Comparison of ENCODE assay signal across 8 cellular contexts in the genomic region with DNA sequence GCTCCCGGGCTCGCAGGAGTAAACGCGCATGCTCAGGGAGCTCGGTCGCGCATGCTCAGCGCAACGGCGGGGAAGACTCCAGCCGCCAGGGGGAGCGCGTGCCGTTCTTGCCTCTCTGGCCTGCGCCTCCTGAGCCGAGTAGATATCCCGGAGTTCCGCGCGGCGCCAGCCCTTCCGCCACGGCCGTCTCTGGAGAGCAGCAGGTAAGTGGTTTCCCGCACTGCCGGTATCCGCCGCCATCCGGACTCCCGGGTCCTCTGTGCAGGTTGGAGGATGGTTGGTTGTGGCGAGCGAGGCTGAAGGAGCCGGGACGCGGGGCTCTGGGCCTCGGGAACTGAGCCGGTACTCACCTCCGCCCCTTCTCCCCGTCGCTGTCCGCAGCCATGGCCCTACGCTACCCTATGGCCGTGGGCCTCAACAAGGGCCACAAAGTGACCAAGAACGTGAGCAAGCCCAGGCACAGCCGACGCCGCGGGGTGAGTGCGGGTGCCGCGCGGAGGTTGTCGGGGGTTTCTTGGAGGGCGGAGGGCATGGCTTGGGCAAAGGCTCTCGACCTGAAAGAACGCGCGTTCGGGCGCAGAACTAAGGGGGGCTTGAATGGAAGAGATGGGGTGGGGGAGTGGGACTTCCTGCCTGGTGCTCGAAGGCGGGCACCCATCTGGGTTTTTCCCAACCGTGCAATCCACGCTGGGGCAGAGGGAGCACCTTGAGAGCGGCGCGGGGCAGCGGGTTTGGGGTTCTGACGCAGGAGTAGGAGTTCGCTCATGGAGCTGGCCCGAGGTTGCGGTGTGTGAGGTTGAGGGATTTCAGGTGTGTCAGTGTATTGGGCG. TPM values are rescaled to one million over a fixed set of nuclear protein-coding genes. Genes with fewer than 3 reads are reported as not detected.
DNase-seq lines count a peak whose midpoint lies in the region; ATAC-seq and TF ChIP-seq lines count a peak whose summit lies in the region.

RPL36 (plus strand) TSS at position 171 of the 830 bp plus-strand sequence; CDS start at position 384, 213 bp downstream.

- under 1% methylated on average over 18 of the region's 73 CpGs for WGBS in right lobe of liver (ENCODE audit: insufficient coverage, low coverage, low lambda C conversion rate, missing lambda C conversion rate)

- peak within 1 kb of the TSS; percentile 90 for H3K4me3 Mint-ChIP-seq in activated CD4-positive, alpha-beta memory T cell treated with anti-CD3 and anti-CD28 coated beads, Interleukin-2, amount 10 ng/mL, durations not matched to agents 7 days and 5 days

- H3K4me1 Mint-ChIP-seq in activated CD4-positive, alpha-beta memory T cell treated with anti-CD3 and anti-CD28 coated beads, Interleukin-2, amount 10 ng/mL, durations not matched to agents 7 days and 5 days = peaks cover 41% of the 10 kb centered on the region

- H3K9me3 ChIP-seq in duodenal mucosa (ENCODE audit: control insufficient read depth in 1 of 2, low read length in 2 of 2) (no peaks in the 10 kb centered on the region), right lobe of liver (no peaks in the 10 kb centered on the region)

- H3K4me3 ChIP-seq in duodenal mucosa (ENCODE audit: low read depth in 1 of 2, low read length in 2 of 2) = peak within 1 kb of the TSS; percentile 92 to 95
- peak within 1 kb of the TSS; percentile 70 to 89 (median 71) for H3K4me3 ChIP-seq in right lobe of liver

- intact Hi-C loops in right lobe of liver (cut with DNase I) = no loop called here

- peaks cover 29 to 38% of the 10 kb centered on the region in 2 donors for H3K36me3 ChIP-seq in duodenal mucosa (ENCODE audit: control insufficient read depth in 1 of 2, insufficient read depth in 2 of 2, low read length in 2 of 2)
- peaks cover 0 to 35% (median 11%) of the 10 kb centered on the region in 4 donors for H3K36me3 ChIP-seq in right lobe of liver

- DNase-seq in Ammon's horn (ENCODE audit: low spot score) = peak; percentile 96
- DNase-seq in GM19238 (ENCODE audit: insufficient read length, low spot score) = peak; percentile 98
- DNase-seq in HK-2 (ENCODE audit: unreplicated experiment) = peak; percentile 99
- peak; percentile 81 for DNase-seq in NCI-H82 treated with DMSO at 0.1 percent for 48 hours (lab: John Stamatoyannopoulos, UW; ENCODE audit: unreplicated experiment)
- DNase-seq in activated CD4-positive, alpha-beta memory T cell treated with anti-CD3 and anti-CD28 coated beads, Interleukin-2, amount 10 ng/mL, durations not matched to agents 7 days and 5 days = peak; percentile 99
- DNase-seq in right lobe of liver = peak; percentile 98
- DNase-seq in stimulated activated CD4-positive, alpha-beta T cell treated with anti-CD3 and anti-CD28 coated beads, Interleukin-4, amount 100 ng/mL, for 4 hours = peak; percentile 97 to 99

- H3K36me3 Mint-ChIP-seq in activated CD4-positive, alpha-beta memory T cell treated with anti-CD3 and anti-CD28 coated beads, Interleukin-2, amount 10 ng/mL, durations not matched to agents 7 days and 5 days (ENCODE audit: low read depth) = peaks cover 43% of the 10 kb centered on the region

- CTCF ChIA-PET in activated CD4-positive, alpha-beta memory T cell treated with anti-CD3 and anti-CD28 coated beads, Interleukin-2, amount 10 ng/mL, durations not matched to agents 7 days and 5 days (lab: Charles Lee) = interaction anchor here (0.6 to 2.8 kb wide), 21 partner anchors 9 to 418 kb away, joined by 3 to 76 read pairs (median 4); partner anchors contain the start of genes CATSPERD, DUS3L, LONP1 and SAFB

- no peaks in the 10 kb centered on the region for H3K27me3 ChIP-seq in duodenal mucosa (ENCODE audit: control insufficient read depth in 1 of 2, insufficient read depth in 2 of 2, low read length in 2 of 2)
- no peaks in the 10 kb centered on the region for H3K27me3 ChIP-seq in right lobe of liver

- H3K9ac ChIP-seq in duodenal mucosa (ENCODE audit: low read depth in 1 of 2, low read length in 2 of 2) = peak within 1 kb of the TSS; percentile 73 to 86

- H3K27me3 Mint-ChIP-seq in activated CD4-positive, alpha-beta memory T cell treated with anti-CD3 and anti-CD28 coated beads, Interleukin-2, amount 10 ng/mL, durations not matched to agents 7 days and 5 days = no peaks in the 10 kb centered on the region

- POLR2A ChIA-PET in activated CD4-positive, alpha-beta memory T cell treated with anti-CD3 and anti-CD28 coated beads, Interleukin-2, amount 10 ng/mL, durations not matched to agents 7 days and 5 days (lab: Charles Lee) = interaction anchor here (0.6 to 4.1 kb wide), 20 partner anchors 8 to 734 kb away, joined by 3 to 109 read pairs (median 4); partner anchors contain the start of genes CATSPERD, DUS3L, KHSRP and LONP1

- H3K27ac ChIP-seq in duodenal mucosa (ENCODE audit: low read depth, low read length) (peak within 1 kb of the TSS; percentile 70), right lobe of liver (peak within 1 kb of the TSS; percentile 69 to 85 (median 72))

- no peaks in the 10 kb centered on the region for H3K9me3 Mint-ChIP-seq in activated CD4-positive, alpha-beta memory T cell treated with anti-CD3 and anti-CD28 coated beads, Interleukin-2, amount 10 ng/mL, durations not matched to agents 7 days and 5 days

- peak; percentile 97 to 99 (median 98) for TF ChIP-seq CTCF in right lobe of liver (IDR thresholded peaks at IDR 0.05)

- peak within 1 kb of the TSS; percentile 91 for H3K27ac Mint-ChIP-seq in activated CD4-positive, alpha-beta memory T cell treated with anti-CD3 and anti-CD28 coated beads, Interleukin-2, amount 10 ng/mL, durations not matched to agents 7 days and 5 days

- peak; percentile 66 to 75 (median 73) for ATAC-seq in right lobe of liver

- TF ChIP-seq POLR2A in right lobe of liver (IDR thresholded peaks at IDR 0.05) = peak; percentile 94

- H3K4me1 ChIP-seq in duodenal mucosa (ENCODE audit: control insufficient read depth in 1 of 2, insufficient read depth in 2 of 2, low read length in 2 of 2) (peaks cover 13 to 18% of the 10 kb centered on the region in 2 donors), right lobe of liver (peaks cover 0 to 10% (median under 1%) of the 10 kb centered on the region in 4 donors)

RNA-seq across cellular contexts. Expression of gene RPL36, which starts in this region (rescaled TPM):
- total RNA-seq in activated CD4-positive, alpha-beta memory T cell treated with anti-CD3 and anti-CD28 coated beads, Interleukin-2, amount 10 ng/mL, durations not matched to agents 7 days and 5 days = 1,000 to 10,000 TPM; 1,036 to 1,058 TPM
- total RNA-seq in right lobe of liver = 100 to 1,000 TPM; 232 to 283 (median 251) TPM

Comparison
In these comparisons a context has a peak if more than half of its experiments do, and no peak if none do; other contexts are left out.
1. Peak in every context shown above with its lines: DNase-seq, ATAC-seq, H3K4me3 ChIP-seq and H3K27ac ChIP-seq.